ENCODE assay signal across 1 cellular context in the genomic region with DNA sequence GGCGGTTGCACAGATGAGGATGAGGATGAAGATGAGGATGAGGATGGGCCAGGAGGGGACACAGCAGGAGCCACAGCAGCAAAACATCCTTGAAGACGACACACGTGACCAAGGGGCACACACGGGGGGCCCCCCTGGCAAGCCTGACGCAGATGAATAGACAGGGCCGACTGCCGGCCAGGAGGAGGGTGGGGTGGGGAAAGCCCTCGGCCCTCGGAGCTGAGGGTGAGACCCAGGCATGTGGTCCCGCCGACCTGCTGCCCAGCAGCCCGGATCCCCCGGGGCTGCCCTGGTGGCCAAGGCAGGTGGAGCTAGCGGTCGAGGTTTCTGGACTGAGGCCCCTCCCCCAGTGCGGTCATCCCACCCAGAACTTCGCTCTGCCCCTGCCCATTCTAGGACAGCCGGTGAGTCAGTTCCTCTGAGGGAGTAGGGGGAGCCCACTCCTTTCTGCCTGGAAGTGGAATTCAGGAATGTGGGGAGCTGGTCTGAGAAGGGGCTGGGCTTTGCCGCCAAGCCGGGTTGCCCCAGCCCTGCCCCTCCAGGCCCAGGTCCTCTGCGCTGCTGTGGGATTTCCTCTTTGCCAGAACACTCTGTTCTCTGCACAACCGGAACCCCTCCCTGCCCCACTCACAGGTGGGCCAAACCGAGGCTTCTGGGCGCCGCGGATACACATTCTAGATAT.
TF ChIP-seq lines count a peak whose summit lies in the region.

No MANE protein-coding gene starts in this region.

TF ChIP-seq in K562, 482 proteins besides CTCF, POLR2A, EP300 and RAD21:
- TF ChIP-seq, protein P1, sequence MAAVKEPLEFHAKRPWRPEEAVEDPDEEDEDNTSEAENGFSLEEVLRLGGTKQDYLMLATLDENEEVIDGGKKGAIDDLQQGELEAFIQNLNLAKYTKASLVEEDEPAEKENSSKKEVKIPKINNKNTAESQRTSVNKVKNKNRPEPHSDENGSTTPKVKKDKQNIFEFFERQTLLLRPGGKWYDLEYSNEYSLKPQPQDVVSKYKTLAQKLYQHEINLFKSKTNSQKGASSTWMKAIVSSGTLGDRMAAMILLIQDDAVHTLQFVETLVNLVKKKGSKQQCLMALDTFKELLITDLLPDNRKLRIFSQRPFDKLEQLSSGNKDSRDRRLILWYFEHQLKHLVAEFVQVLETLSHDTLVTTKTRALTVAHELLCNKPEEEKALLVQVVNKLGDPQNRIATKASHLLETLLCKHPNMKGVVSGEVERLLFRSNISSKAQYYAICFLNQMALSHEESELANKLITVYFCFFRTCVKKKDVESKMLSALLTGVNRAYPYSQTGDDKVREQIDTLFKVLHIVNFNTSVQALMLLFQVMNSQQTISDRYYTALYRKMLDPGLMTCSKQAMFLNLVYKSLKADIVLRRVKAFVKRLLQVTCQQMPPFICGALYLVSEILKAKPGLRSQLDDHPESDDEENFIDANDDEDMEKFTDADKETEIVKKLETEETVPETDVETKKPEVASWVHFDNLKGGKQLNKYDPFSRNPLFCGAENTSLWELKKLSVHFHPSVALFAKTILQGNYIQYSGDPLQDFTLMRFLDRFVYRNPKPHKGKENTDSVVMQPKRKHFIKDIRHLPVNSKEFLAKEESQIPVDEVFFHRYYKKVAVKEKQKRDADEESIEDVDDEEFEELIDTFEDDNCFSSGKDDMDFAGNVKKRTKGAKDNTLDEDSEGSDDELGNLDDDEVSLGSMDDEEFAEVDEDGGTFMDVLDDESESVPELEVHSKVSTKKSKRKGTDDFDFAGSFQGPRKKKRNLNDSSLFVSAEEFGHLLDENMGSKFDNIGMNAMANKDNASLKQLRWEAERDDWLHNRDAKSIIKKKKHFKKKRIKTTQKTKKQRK (IDR thresholded peaks at IDR 0.05; ENCODE audit: borderline replicate concordance, low read depth, low read length), result no peak
- TF ChIP-seq, protein P2, sequence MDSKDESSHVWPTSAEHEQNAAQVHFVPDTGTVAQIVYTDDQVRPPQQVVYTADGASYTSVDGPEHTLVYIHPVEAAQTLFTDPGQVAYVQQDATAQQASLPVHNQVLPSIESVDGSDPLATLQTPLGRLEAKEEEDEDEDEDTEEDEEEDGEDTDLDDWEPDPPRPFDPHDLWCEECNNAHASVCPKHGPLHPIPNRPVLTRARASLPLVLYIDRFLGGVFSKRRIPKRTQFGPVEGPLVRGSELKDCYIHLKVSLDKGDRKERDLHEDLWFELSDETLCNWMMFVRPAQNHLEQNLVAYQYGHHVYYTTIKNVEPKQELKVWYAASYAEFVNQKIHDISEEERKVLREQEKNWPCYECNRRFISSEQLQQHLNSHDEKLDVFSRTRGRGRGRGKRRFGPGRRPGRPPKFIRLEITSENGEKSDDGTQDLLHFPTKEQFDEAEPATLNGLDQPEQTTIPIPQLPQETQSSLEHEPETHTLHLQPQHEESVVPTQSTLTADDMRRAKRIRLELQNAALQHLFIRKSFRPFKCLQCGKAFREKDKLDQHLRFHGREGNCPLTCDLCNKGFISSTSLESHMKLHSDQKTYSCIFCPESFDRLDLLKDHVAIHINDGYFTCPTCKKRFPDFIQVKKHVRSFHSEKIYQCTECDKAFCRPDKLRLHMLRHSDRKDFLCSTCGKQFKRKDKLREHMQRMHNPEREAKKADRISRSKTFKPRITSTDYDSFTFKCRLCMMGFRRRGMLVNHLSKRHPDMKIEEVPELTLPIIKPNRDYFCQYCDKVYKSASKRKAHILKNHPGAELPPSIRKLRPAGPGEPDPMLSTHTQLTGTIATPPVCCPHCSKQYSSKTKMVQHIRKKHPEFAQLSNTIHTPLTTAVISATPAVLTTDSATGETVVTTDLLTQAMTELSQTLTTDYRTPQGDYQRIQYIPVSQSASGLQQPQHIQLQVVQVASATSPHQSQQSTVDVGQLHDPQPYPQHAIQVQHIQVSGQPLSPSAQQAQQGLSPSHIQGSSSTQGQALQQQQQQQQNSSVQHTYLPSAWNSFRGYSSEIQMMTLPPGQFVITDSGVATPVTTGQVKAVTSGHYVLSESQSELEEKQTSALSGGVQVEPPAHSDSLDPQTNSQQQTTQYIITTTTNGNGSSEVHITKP (IDR thresholded peaks at IDR 0.05; ENCODE audit: partially characterized antibody), result peak; percentile 11
- TF ChIP-seq, protein P3, sequence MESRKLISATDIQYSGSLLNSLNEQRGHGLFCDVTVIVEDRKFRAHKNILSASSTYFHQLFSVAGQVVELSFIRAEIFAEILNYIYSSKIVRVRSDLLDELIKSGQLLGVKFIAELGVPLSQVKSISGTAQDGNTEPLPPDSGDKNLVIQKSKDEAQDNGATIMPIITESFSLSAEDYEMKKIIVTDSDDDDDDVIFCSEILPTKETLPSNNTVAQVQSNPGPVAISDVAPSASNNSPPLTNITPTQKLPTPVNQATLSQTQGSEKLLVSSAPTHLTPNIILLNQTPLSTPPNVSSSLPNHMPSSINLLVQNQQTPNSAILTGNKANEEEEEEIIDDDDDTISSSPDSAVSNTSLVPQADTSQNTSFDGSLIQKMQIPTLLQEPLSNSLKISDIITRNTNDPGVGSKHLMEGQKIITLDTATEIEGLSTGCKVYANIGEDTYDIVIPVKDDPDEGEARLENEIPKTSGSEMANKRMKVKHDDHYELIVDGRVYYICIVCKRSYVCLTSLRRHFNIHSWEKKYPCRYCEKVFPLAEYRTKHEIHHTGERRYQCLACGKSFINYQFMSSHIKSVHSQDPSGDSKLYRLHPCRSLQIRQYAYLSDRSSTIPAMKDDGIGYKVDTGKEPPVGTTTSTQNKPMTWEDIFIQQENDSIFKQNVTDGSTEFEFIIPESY (CRISPR knock-in tag; IDR thresholded peaks at IDR 0.05), result peak; percentile 68
- TF ChIP-seq KDM1A (IDR thresholded peaks at IDR 0.05), result 0 out of 4 replicates have a peak, but pooled peaks of 1 of the 2 experiments have one; percentile 12
- TF ChIP-seq ZNF75A (CRISPR knock-in tag; IDR thresholded peaks at IDR 0.05), result no peak
